25 cellular contexts compared by ENCODE assay signal in the genomic region with DNA sequence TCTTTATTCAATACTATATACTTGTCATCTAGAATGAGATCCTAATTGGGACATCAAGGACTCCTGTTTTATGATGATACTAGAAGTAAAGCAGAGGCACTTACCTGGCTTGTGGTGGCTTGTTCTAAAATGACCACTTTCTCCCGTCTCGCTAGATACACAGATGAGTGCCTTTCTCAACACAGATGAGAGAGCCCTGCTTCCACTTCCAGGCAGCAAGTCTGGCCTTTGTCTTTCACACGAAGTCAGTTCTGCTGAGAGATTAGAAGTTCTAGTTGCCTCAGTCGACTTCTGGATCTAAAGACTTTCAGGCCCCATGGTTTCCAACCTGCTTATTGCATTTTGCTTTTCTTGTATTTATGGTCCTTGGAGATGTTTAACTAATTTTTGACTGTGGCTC.
"Had no signal": no experiment of that assay in that cellular context is flagged by ENCODE, and none has a peak within 500 bp of the region (broad histone marks: within the 10 kb centered on the region; RNA-seq: fewer than 3 reads in every experiment).

No MANE protein-coding gene starts in this region.

- H3K4me3 Mint-ChIP-seq: activated B cell treated with CpG ODN at 0.5 μM for 24 hours; activated CD4-positive, alpha-beta memory T cell treated with anti-CD3 and anti-CD28 coated beads for 36 hours; activated CD4-positive, alpha-beta T cell treated with anti-CD3 and anti-CD28 coated beads, Interleukin-2, amount 10 ng/mL, durations not matched to agents 7 days and 5 days; activated naive CD4-positive, alpha-beta T cell treated with anti-CD3 and anti-CD28 coated beads, Interleukin-2, amount 10 ng/mL, durations not matched to agents 7 days and 5 days; activated naive CD8-positive, alpha-beta T cell treated with anti-CD3 and anti-CD28 coated beads for 36 hours; activated T-cell treated with anti-CD3 and anti-CD28 coated beads, Interleukin-2, amount 50 U/mL, for 4 hours; T-cell had no signal

- ATAC-seq: activated T-cell treated with anti-CD3 and anti-CD28 coated beads, Interleukin-2, amount 50 U/mL, for 4 hours; K562; T-cell had no signal

- H3K9me3 Mint-ChIP-seq: activated B cell treated with CpG ODN at 0.5 μM for 24 hours; activated CD4-positive, alpha-beta memory T cell treated with anti-CD3 and anti-CD28 coated beads for 36 hours; activated CD4-positive, alpha-beta T cell treated with anti-CD3 and anti-CD28 coated beads, Interleukin-2, amount 10 ng/mL, durations not matched to agents 7 days and 5 days; activated naive CD4-positive, alpha-beta T cell treated with anti-CD3 and anti-CD28 coated beads, Interleukin-2, amount 10 ng/mL, durations not matched to agents 7 days and 5 days; activated naive CD8-positive, alpha-beta T cell treated with anti-CD3 and anti-CD28 coated beads for 36 hours; activated T-cell treated with anti-CD3 and anti-CD28 coated beads, Interleukin-2, amount 50 U/mL, for 4 hours; T-cell had no signal

- H3K27ac ChIP-seq: brain microvascular endothelial cell, cardiac muscle cell, PC-9, SK-N-MC had no signal

- DNase-seq: activated B cell treated with CpG ODN at 0.5 μM for 24 hours; activated CD4-positive, alpha-beta memory T cell treated with anti-CD3 and anti-CD28 coated beads for 36 hours; activated CD4-positive, alpha-beta T cell treated with anti-CD3 and anti-CD28 coated beads for 1 hour; activated CD4-positive, alpha-beta T cell treated with anti-CD3 and anti-CD28 coated beads, Interleukin-2, amount 10 ng/mL, durations not matched to agents 7 days and 5 days; activated CD8-positive, alpha-beta memory T cell treated with anti-CD3 and anti-CD28 coated beads for 24 hours; activated gamma-delta T cell; activated naive CD4-positive, alpha-beta T cell treated with anti-CD3 and anti-CD28 coated beads, Interleukin-2, amount 10 ng/mL, durations not matched to agents 7 days and 5 days; activated naive CD8-positive, alpha-beta T cell treated with anti-CD3 and anti-CD28 coated beads for 36 hours; activated T-cell treated with anti-CD3 and anti-CD28 coated beads, Interleukin-2, amount 50 U/mL, for 4 hours; brain microvascular endothelial cell; Karpas-422; MM.1S; NCI-H1105; NCI-H1436; NCI-H1694 treated with DMSO at 0.1 percent for 48 hours; NCI-H2081 treated with DMSO at 0.1 percent for 48 hours; NCI-H2171 treated with DMSO at 0.1 percent for 48 hours; NCI-H510A treated with DMSO at 0.1 percent for 48 hours; PC-9; T-cell; T-helper 2 cell; T1000 had no signal

- H3K36me3 ChIP-seq: brain microvascular endothelial cell, cardiac muscle cell had no signal

- H3K27me3 ChIP-seq: brain microvascular endothelial cell, cardiac muscle cell had no signal

- H3K36me3 Mint-ChIP-seq: activated CD4-positive, alpha-beta memory T cell treated with anti-CD3 and anti-CD28 coated beads for 36 hours; activated naive CD4-positive, alpha-beta T cell treated with anti-CD3 and anti-CD28 coated beads, Interleukin-2, amount 10 ng/mL, durations not matched to agents 7 days and 5 days; activated naive CD8-positive, alpha-beta T cell treated with anti-CD3 and anti-CD28 coated beads for 36 hours; T-cell had no signal

- H3K27me3 Mint-ChIP-seq: activated B cell treated with CpG ODN at 0.5 μM for 24 hours had no signal

- H3K27ac Mint-ChIP-seq: activated B cell treated with CpG ODN at 0.5 μM for 24 hours; activated CD4-positive, alpha-beta memory T cell treated with anti-CD3 and anti-CD28 coated beads for 36 hours; activated CD4-positive, alpha-beta T cell treated with anti-CD3 and anti-CD28 coated beads, Interleukin-2, amount 10 ng/mL, durations not matched to agents 7 days and 5 days; activated naive CD4-positive, alpha-beta T cell treated with anti-CD3 and anti-CD28 coated beads, Interleukin-2, amount 10 ng/mL, durations not matched to agents 7 days and 5 days; activated naive CD8-positive, alpha-beta T cell treated with anti-CD3 and anti-CD28 coated beads for 36 hours; T-cell had no signal

- H3K4me3 ChIP-seq: cardiac muscle cell, K562, PC-9, SK-N-MC had no signal

- H3K4me1 Mint-ChIP-seq: activated B cell treated with CpG ODN at 0.5 μM for 24 hours; activated CD4-positive, alpha-beta T cell treated with anti-CD3 and anti-CD28 coated beads, Interleukin-2, amount 10 ng/mL, durations not matched to agents 7 days and 5 days; activated naive CD4-positive, alpha-beta T cell treated with anti-CD3 and anti-CD28 coated beads, Interleukin-2, amount 10 ng/mL, durations not matched to agents 7 days and 5 days; activated naive CD8-positive, alpha-beta T cell treated with anti-CD3 and anti-CD28 coated beads for 36 hours; T-cell had no signal
